In genomic region chr4:183588169-183588675, GRCh38 we compare ENCODE assay signal across 12 cellular contexts.
DNase-seq lines count a peak whose midpoint lies in the region; ATAC-seq and TF ChIP-seq lines count a peak whose summit lies in the region.
"Had no signal": no experiment of that assay in that cellular context is flagged by ENCODE, and none has a peak within 500 bp of the region (broad histone marks: within the 10 kb centered on the region; RNA-seq: fewer than 3 reads in every experiment).

No MANE protein-coding gene starts in this region.

- peak overlapping the region; percentile 9 to 63 (median 34) for H3K9ac ChIP-seq in skeletal muscle tissue (ENCODE audit: low read depth in 1 of 3, low read length in 3 of 3)

- no peaks in the 10 kb centered on the region for H3K4me1 Mint-ChIP-seq in GM23338

- intact Hi-C loops in ascending aorta (cut with DNase I), result no loop called here

- H3K4me3 ChIP-seq in GM23338, result no peak overlapping the region
- peak overlapping the region in 1 of 2 donors; percentile 40 for H3K4me3 ChIP-seq in ascending aorta
- peak overlapping the region; percentile 2 to 29 (median 3) for H3K4me3 ChIP-seq in skeletal muscle tissue (ENCODE audit: low read length in 3 of 3)
- H3K4me3 ChIP-seq: SJSA1 had no signal

- no peaks in the 10 kb centered on the region for H3K9me2 ChIP-seq in GM23338 (ENCODE audit: insufficient read depth)

- no peaks in the 10 kb centered on the region for H3F3A ChIP-seq in GM23338 (replicated peaks; ENCODE audit: low read depth)

- peaks cover 26% of the 10 kb centered on the region for H3K9me3 Mint-ChIP-seq in GM23338

- no peaks in the 10 kb centered on the region for H3K79me2 ChIP-seq in GM23338 (replicated peaks; ENCODE audit: insufficient read depth)

- H3K4me3 Mint-ChIP-seq in GM23338, result no peak overlapping the region

- no peaks in the 10 kb centered on the region for H4K20me1 ChIP-seq in GM23338 (replicated peaks; ENCODE audit: insufficient read depth)

- H3K27ac ChIP-seq in GM23338 (ENCODE audit: low read depth) (no peak overlapping the region), ascending aorta (peak overlapping the region; percentile 12 to 50), skeletal muscle tissue (ENCODE audit: low read depth, low read length) (peak overlapping the region; percentile 61)
- H3K27ac ChIP-seq: SJSA1 had no signal

- ATAC-seq in GM23338 (no peak), GM18519 (IDR thresholded peaks at IDR 0.05; ENCODE audit: low FRiP score, unreplicated experiment) (no peak)

- peaks cover 5% of the 10 kb centered on the region; the same call in 2 of the 3 replicates for H3K36me3 Mint-ChIP-seq in GM23338 (ENCODE audit: low read depth)

- H3K4me2 ChIP-seq in GM23338, result no peak overlapping the region

- TF ChIP-seq CTCF in GM23338 (conservative IDR thresholded peaks at IDR 0.05; ENCODE audit: low read depth in 2 of 2) (no peak), ascending aorta (IDR thresholded peaks at IDR 0.05) (no peak)

- peak overlapping the region; percentile 53; the same call in 1 of the 2 replicates for H2AFZ ChIP-seq in GM23338

- no peaks in the 10 kb centered on the region for H3K27me3 ChIP-seq in GM23338 (ENCODE audit: insufficient read depth)
- H3K27me3 ChIP-seq in ascending aorta, result no peaks in the 10 kb centered on the region
- no peaks in the 10 kb centered on the region for H3K27me3 ChIP-seq in skeletal muscle tissue (ENCODE audit: control insufficient read depth in 3 of 3, insufficient read depth in 3 of 3, low read length in 3 of 3)
- H3K27me3 ChIP-seq: SJSA1 had no signal

- no peaks in the 10 kb centered on the region for H3K4me1 ChIP-seq in GM23338 (ENCODE audit: insufficient read depth)
- no peaks in the 10 kb centered on the region for H3K4me1 ChIP-seq in ascending aorta
- peaks cover 0 to 6% (median 2%) of the 10 kb centered on the region in 3 donors for H3K4me1 ChIP-seq in skeletal muscle tissue (ENCODE audit: control insufficient read depth in 3 of 3, insufficient read depth in 3 of 3, low read length in 3 of 3)
- H3K4me1 ChIP-seq: SJSA1 had no signal

- peaks cover 5% of the 10 kb centered on the region for H3K27me3 Mint-ChIP-seq in GM23338 (ENCODE audit: insufficient read depth, low read depth, poor library complexity)

- H3K36me3 ChIP-seq in GM23338 (ENCODE audit: insufficient read depth), result no peaks in the 10 kb centered on the region
- H3K36me3 ChIP-seq in ascending aorta, result no peaks in the 10 kb centered on the region
- H3K36me3 ChIP-seq in skeletal muscle tissue (ENCODE audit: control insufficient read depth in 3 of 3, insufficient read depth in 3 of 3, low read length in 3 of 3), result no peaks in the 10 kb centered on the region
- H3K36me3 ChIP-seq: SJSA1 had no signal

- DNase-seq in GM23338 (ENCODE audit: low spot score) (no peak), ascending aorta (ENCODE audit: low spot score in 2 of 2) (no peak), inferior parietal cortex (ENCODE audit: extremely low spot score) (peak; percentile 55), SKM-1 (lab: John Stamatoyannopoulos, UW; ENCODE audit: unreplicated experiment) (no peak), HPDE6-E6E7 (ENCODE audit: extremely low spot score) (no peak), NCI-H510A (lab: John Stamatoyannopoulos, UW) (no peak)
- DNase-seq: effector CD4-positive, alpha-beta T cell; EL; NCI-H1092 had no signal

- H3K9me3 ChIP-seq in ascending aorta (no peaks in the 10 kb centered on the region), skeletal muscle tissue (ENCODE audit: control insufficient read depth in 3 of 3, low read length in 3 of 3) (no peaks in the 10 kb centered on the region)
- H3K9me3 ChIP-seq: SJSA1 had no signal

- H3K27ac Mint-ChIP-seq in GM23338, result no peak overlapping the region

TF ChIP-seq in GM23338, 12 proteins besides CTCF, POLR2A, EP300 and RAD21:
- TF ChIP-seq NANOG (IDR thresholded peaks at IDR 0.05; ENCODE audit: borderline replicate concordance) (no peak), EZH2phosphoT487 (IDR thresholded peaks at IDR 0.05; ENCODE audit: unreplicated experiment) (no peak), POLR2AphosphoS5 (IDR thresholded peaks at IDR 0.05; ENCODE audit: low read depth) (no peak), STAT1 (IDR thresholded peaks at IDR 0.05; ENCODE audit: unreplicated experiment) (no peak), REST (IDR thresholded peaks at IDR 0.05; ENCODE audit: unreplicated experiment) (no peak)
